In the genomic region with DNA sequence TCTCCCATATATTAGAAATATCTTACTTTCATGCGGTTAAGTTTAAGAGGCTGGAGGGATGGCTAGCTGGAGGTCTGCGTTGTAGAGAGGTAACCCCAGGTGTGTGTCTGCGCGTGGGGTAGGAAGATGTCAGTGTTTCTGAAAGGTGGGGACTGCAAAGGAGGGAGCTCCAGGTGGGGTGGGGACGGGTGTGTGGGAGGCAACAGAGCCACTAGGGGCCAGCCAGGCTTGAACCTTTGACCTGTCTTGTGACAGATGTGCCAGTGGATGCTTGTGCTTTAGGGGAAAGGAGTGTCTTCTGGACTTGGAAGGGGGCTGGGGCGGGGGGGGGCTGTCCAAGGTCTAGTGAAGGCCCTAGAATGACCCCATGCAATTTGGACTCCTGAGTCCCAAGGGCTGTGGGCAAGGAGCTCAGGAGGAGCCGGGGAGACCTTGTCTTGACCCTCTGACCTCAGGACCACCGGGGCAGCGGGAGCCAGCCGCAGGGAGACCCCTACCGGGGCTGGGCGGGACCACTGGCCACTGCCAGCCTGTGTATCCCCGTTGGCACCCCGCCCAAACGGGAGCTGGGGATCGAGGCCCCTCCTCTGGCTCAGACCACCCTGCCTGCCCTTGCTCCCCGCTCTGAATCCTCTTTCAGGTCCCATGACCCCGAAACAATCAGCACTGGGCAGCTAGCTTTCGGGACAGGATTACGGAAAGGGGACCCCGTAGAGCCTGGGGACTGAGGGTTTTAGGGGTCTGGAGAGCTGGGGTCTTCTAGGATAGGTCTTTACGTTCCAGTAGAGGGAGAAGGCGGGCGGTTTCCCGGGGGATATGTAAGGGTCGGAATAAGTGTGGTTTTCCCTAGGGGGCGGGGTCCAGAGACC, we compare ENCODE assay signal across 2 cellular contexts.
TF ChIP-seq lines count a peak whose summit lies in the region.

No MANE protein-coding gene starts in this region.

TF ChIP-seq in HCT116, 20 proteins besides CTCF, POLR2A, EP300 and RAD21:
- no peak for TF ChIP-seq EZH2 (IDR thresholded peaks at IDR 0.05)
- no peak for TF ChIP-seq POLR2AphosphoS5 (IDR thresholded peaks at IDR 0.05; ENCODE audit: low read depth, low read length)
- TF ChIP-seq, protein P1, sequence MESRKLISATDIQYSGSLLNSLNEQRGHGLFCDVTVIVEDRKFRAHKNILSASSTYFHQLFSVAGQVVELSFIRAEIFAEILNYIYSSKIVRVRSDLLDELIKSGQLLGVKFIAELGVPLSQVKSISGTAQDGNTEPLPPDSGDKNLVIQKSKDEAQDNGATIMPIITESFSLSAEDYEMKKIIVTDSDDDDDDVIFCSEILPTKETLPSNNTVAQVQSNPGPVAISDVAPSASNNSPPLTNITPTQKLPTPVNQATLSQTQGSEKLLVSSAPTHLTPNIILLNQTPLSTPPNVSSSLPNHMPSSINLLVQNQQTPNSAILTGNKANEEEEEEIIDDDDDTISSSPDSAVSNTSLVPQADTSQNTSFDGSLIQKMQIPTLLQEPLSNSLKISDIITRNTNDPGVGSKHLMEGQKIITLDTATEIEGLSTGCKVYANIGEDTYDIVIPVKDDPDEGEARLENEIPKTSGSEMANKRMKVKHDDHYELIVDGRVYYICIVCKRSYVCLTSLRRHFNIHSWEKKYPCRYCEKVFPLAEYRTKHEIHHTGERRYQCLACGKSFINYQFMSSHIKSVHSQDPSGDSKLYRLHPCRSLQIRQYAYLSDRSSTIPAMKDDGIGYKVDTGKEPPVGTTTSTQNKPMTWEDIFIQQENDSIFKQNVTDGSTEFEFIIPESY (IDR thresholded peaks at IDR 0.05; ENCODE audit: extremely low read depth, insufficient replicate concordance, low read length) = no peak
- TF ChIP-seq JUND (IDR thresholded peaks at IDR 0.05) = no peak
- no peak for TF ChIP-seq CEBPB (IDR thresholded peaks at IDR 0.05; ENCODE audit: low read depth)
- no peak for TF ChIP-seq SIN3A (IDR thresholded peaks at IDR 0.05; ENCODE audit: low read depth)
- no peak for TF ChIP-seq EZH2phosphoT487 (IDR thresholded peaks at IDR 0.05; ENCODE audit: borderline replicate concordance)
- no peak for TF ChIP-seq FOSL1 (IDR thresholded peaks at IDR 0.05; ENCODE audit: low read depth)
- no peak for TF ChIP-seq ZFX (IDR thresholded peaks at IDR 0.05)
- no peak for TF ChIP-seq CBX3 (IDR thresholded peaks at IDR 0.05; ENCODE audit: low read depth)
- TF ChIP-seq, protein P2, sequence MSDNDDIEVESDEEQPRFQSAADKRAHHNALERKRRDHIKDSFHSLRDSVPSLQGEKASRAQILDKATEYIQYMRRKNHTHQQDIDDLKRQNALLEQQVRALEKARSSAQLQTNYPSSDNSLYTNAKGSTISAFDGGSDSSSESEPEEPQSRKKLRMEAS (IDR thresholded peaks at IDR 0.05) = no peak
- TF ChIP-seq TCF7L2 (IDR thresholded peaks at IDR 0.05; ENCODE audit: borderline replicate concordance, extremely low read depth, insufficient read depth, insufficient read length) = no peak
- no peak for TF ChIP-seq SP1 (IDR thresholded peaks at IDR 0.05; ENCODE audit: low read depth)
- no peak for TF ChIP-seq ZNF274 (IDR thresholded peaks at IDR 0.05; ENCODE audit: low read depth, low read length)

TF ChIP-seq in GM12878, 131 proteins besides CTCF, POLR2A, EP300 and RAD21:
- no peak for TF ChIP-seq ZNF24 (IDR thresholded peaks at IDR 0.05)
- TF ChIP-seq NFXL1 (IDR thresholded peaks at IDR 0.05; ENCODE audit: borderline replicate concordance) = no peak
- no peak for TF ChIP-seq BHLHE40 (IDR thresholded peaks at IDR 0.05; ENCODE audit: borderline replicate concordance in 1 of 2, low read depth in 2 of 2, low read length in 1 of 2)
- TF ChIP-seq IKZF2 (IDR thresholded peaks at IDR 0.05) = no peak
- peak; percentile 76 for TF ChIP-seq NR2F1 (conservative IDR thresholded peaks at IDR 0.05)
